ENCODE assay signal across 10 cellular contexts in genomic region chr5:147482426-147483196, GRCh38. TPM values are rescaled to one million over a fixed set of nuclear protein-coding genes. Genes with fewer than 3 reads are reported as not detected.
DNase-seq lines count a peak whose midpoint lies in the region; ATAC-seq and TF ChIP-seq lines count a peak whose summit lies in the region.
"Had no signal": no experiment of that assay in that cellular context is flagged by ENCODE, and none has a peak within 500 bp of the region (broad histone marks: within the 10 kb centered on the region; RNA-seq: fewer than 3 reads in every experiment).

No MANE protein-coding gene starts in this region.

- H3K27ac ChIP-seq in esophagus muscularis mucosa (replicated peaks in 1 of 4), result peak overlapping the region; percentile 71 to 84 (median 79)
- no peak overlapping the region for H3K27ac ChIP-seq in trophoblast cell (ENCODE audit: low read depth, low read length)

- no peak overlapping the region for H3K4me2 ChIP-seq in trophoblast cell (ENCODE audit: low read length)

- TF ChIP-seq EP300 in esophagus muscularis mucosa (IDR thresholded peaks at IDR 0.05), result no peak

- WGBS in esophagus muscularis mucosa, result 59% methylated on average over 9 of the region's 9 CpGs
- no CpG with 5 or more reads among the region's 9 CpGs for WGBS in trophoblast cell (ENCODE audit: extremely low coverage, insufficient coverage, insufficient read length)

- peak; percentile 6 for ATAC-seq in GM21576 (IDR thresholded peaks at IDR 0.05; ENCODE audit: unreplicated experiment)
- ATAC-seq in HG03342 (IDR thresholded peaks at IDR 0.05; ENCODE audit: unreplicated experiment), result no peak
- ATAC-seq in GM21381 (IDR thresholded peaks at IDR 0.05; ENCODE audit: unreplicated experiment), result no peak

- no peak overlapping the region for H3K4ac ChIP-seq in trophoblast cell (ENCODE audit: low read depth, low read length)

- H3K27me3 ChIP-seq in esophagus muscularis mucosa, result no peaks in the 10 kb centered on the region
- H3K27me3 ChIP-seq in trophoblast cell (ENCODE audit: insufficient read depth, low read length), result no peaks in the 10 kb centered on the region

- no peaks in the 10 kb centered on the region for H3K36me3 ChIP-seq in esophagus muscularis mucosa
- H3K36me3 ChIP-seq in trophoblast cell (ENCODE audit: control insufficient read depth in 1 of 2, insufficient read depth in 2 of 2, low read length in 2 of 2), result no peaks in the 10 kb centered on the region

- no peak overlapping the region for H2AK5ac ChIP-seq in trophoblast cell (ENCODE audit: low read length)

- H3K4me1 ChIP-seq in esophagus muscularis mucosa (peaks cover 53 to 89% (median 87%) of the 10 kb centered on the region in 4 donors), trophoblast cell (ENCODE audit: control insufficient read depth in 1 of 2, insufficient read depth in 2 of 2, low read length in 2 of 2) (no peaks in the 10 kb centered on the region)

- DNase-seq in NCI-H748 (lab: John Stamatoyannopoulos, UW; ENCODE audit: unreplicated experiment), result peak; percentile 39
- DNase-seq in esophagus muscularis mucosa (ENCODE audit: extremely low spot score), result no peak
- peak in 1 of 2 donors; percentile 6 for DNase-seq in trophoblast cell
- no peak for DNase-seq in RKO (ENCODE audit: low spot score)
- DNase-seq in Kasumi-1 (lab: John Stamatoyannopoulos, UW), result no peak
- DNase-seq: activated CD4-positive, alpha-beta T cell treated with anti-CD3 and anti-CD28 coated beads for 48 hours; anterior cingulate cortex had no signal

- H3K79me1 ChIP-seq in trophoblast cell (ENCODE audit: low read length), result no peaks in the 10 kb centered on the region

- H3K9me3 ChIP-seq in esophagus muscularis mucosa, result no peaks in the 10 kb centered on the region
- H3K9me3 ChIP-seq in trophoblast cell (ENCODE audit: insufficient read depth, low read depth, low read length), result no peaks in the 10 kb centered on the region

- H3K79me2 ChIP-seq in trophoblast cell (ENCODE audit: control insufficient read depth, insufficient read depth, low read length, poor library complexity), result no peaks in the 10 kb centered on the region

- peak overlapping the region; percentile 43 for H4K91ac ChIP-seq in trophoblast cell (ENCODE audit: low read depth, low read length)

- H2AFZ ChIP-seq in trophoblast cell (ENCODE audit: insufficient read depth, low read length, poor library complexity), result no peak overlapping the region

- intact Hi-C loops in esophagus muscularis mucosa (cut with DNase I), result no loop called here

- no peak for TF ChIP-seq POLR2A in esophagus muscularis mucosa (IDR thresholded peaks at IDR 0.05; ENCODE audit: low read depth)

- H3K9ac ChIP-seq in trophoblast cell (ENCODE audit: low read length), result no peak overlapping the region

- no peak overlapping the region for H3K18ac ChIP-seq in trophoblast cell (ENCODE audit: low read length)

- H3K23ac ChIP-seq in trophoblast cell (ENCODE audit: low read length), result no peak overlapping the region

- no peak overlapping the region for H3K14ac ChIP-seq in trophoblast cell (ENCODE audit: low read length)

- H3K4me3 ChIP-seq in esophagus muscularis mucosa, result no peak overlapping the region
- no peak overlapping the region for H3K4me3 ChIP-seq in trophoblast cell (ENCODE audit: low read depth, low read length)

- H4K12ac ChIP-seq in trophoblast cell (ENCODE audit: low read depth, low read length), result no peak overlapping the region

- no peak for TF ChIP-seq CTCF in esophagus muscularis mucosa (IDR thresholded peaks at IDR 0.05)

- H2BK5ac ChIP-seq in trophoblast cell (ENCODE audit: low read depth, low read length, poor library complexity), result no peak overlapping the region

- no peak overlapping the region for H2BK120ac ChIP-seq in trophoblast cell (ENCODE audit: insufficient read depth, low read length, poor library complexity)

- H4K8ac ChIP-seq in trophoblast cell (ENCODE audit: low read depth, low read length), result no peak overlapping the region

- peak overlapping the region; percentile 89 for H2BK12ac ChIP-seq in trophoblast cell (ENCODE audit: low read length)

RNA-seq across cellular contexts. Expression of gene DPYSL3, which starts 27.3 kb away (rescaled TPM):
- total RNA-seq in esophagus muscularis mucosa, result 100 to 1,000 TPM; 295 to 449 (median 378) TPM
- 126 and 133 TPM in 2 replicates for polyA plus RNA-seq in trophoblast cell (2013)
